In genomic region chr14:100072783-100073346, GRCh38 we compare ENCODE assay signal across 10 cellular contexts. TPM values are rescaled to one million over a fixed set of nuclear protein-coding genes. Genes with fewer than 3 reads are reported as not detected.
A peak's percentile ranks its signal among the peaks of the same experiment; 100 is the strongest.
DNase-seq lines count a peak whose midpoint lies in the region; ATAC-seq and TF ChIP-seq lines count a peak whose summit lies in the region.
"Had no signal": no experiment of that assay in that cellular context is flagged by ENCODE, and none has a peak within 500 bp of the region (broad histone marks: within the 10 kb centered on the region; RNA-seq: fewer than 3 reads in every experiment).

No MANE protein-coding gene starts in this region.

- H3K27ac Mint-ChIP-seq in T-helper 17 cell, result peak overlapping the region; percentile 99
- H3K27ac Mint-ChIP-seq in stimulated activated memory B cell treated with anti-CD40 and anti-IgM and Interleukin-4, amounts not matched to agents 10 μg/mL and 1 μg/mL and 100 μg/mL, for 72 hours, result peak overlapping the region; percentile 97

- H3K36me3 ChIP-seq in sigmoid colon, result no peaks in the 10 kb centered on the region

- 37 to 45% methylated on average over 14 of the region's 14 CpGs for WGBS in sigmoid colon, 2 donors

- H3K4me3 Mint-ChIP-seq in T-helper 17 cell, result peak overlapping the region; percentile 88
- H3K4me3 Mint-ChIP-seq in stimulated activated memory B cell treated with anti-CD40 and anti-IgM and Interleukin-4, amounts not matched to agents 10 μg/mL and 1 μg/mL and 100 μg/mL, for 72 hours, result peak overlapping the region; percentile 72

- H3K4me1 ChIP-seq in sigmoid colon, result peaks cover 0 to 13% (median 5%) of the 10 kb centered on the region in 4 donors

- H3K27me3 Mint-ChIP-seq in T-helper 17 cell, result no peaks in the 10 kb centered on the region
- no peaks in the 10 kb centered on the region for H3K27me3 Mint-ChIP-seq in stimulated activated memory B cell treated with anti-CD40 and anti-IgM and Interleukin-4, amounts not matched to agents 10 μg/mL and 1 μg/mL and 100 μg/mL, for 72 hours

- DNase-seq in NCI-H510A treated with DMSO at 0.1 percent for 48 hours (lab: John Stamatoyannopoulos, UW) (peak; percentile 73), NCI-H510A (lab: John Stamatoyannopoulos, UW) (no peak), T-helper 17 cell (peak; percentile 50 to 55 (median 50)), choroid plexus epithelial cell (ENCODE audit: low read depth) (peak; percentile 26), sigmoid colon (no peak), AG20443 (ENCODE audit: low spot score) (no peak), epidermal melanocyte (ENCODE audit: insufficient read length, low spot score) (no peak)

- no peak for TF ChIP-seq EP300 in sigmoid colon (IDR thresholded peaks at IDR 0.05)

- intact Hi-C loops in sigmoid colon (cut with DNase I), result no loop called here

- ATAC-seq in T-helper 17 cell, result no peak
- ATAC-seq in stimulated activated memory B cell treated with anti-CD40 and anti-IgM and Interleukin-4, amounts not matched to agents 10 μg/mL and 1 μg/mL and 100 μg/mL, for 72 hours, result peak; percentile 85
- ATAC-seq: A549, Panc1 had no signal

- no peak overlapping the region for H3K4me3 ChIP-seq in choroid plexus epithelial cell (ENCODE audit: low read depth, low read length)
- H3K4me3 ChIP-seq in sigmoid colon, result no peak overlapping the region
- H3K4me3 ChIP-seq: A549 had no signal

- TF ChIP-seq CTCF in choroid plexus epithelial cell (conservative IDR thresholded peaks at IDR 0.05; ENCODE audit: low read depth, low read length) (peak; percentile 38), sigmoid colon (IDR thresholded peaks at IDR 0.05) (no peak)

- H3K9me3 Mint-ChIP-seq in stimulated activated memory B cell treated with anti-CD40 and anti-IgM and Interleukin-4, amounts not matched to agents 10 μg/mL and 1 μg/mL and 100 μg/mL, for 72 hours, result no peaks in the 10 kb centered on the region

- H3K27ac ChIP-seq in sigmoid colon, result peak overlapping the region in 1 of 4 donors; percentile 14
- H3K27ac ChIP-seq: A549 had no signal

- H3K4me1 Mint-ChIP-seq in T-helper 17 cell, result peaks cover 83% of the 10 kb centered on the region
- H3K4me1 Mint-ChIP-seq in stimulated activated memory B cell treated with anti-CD40 and anti-IgM and Interleukin-4, amounts not matched to agents 10 μg/mL and 1 μg/mL and 100 μg/mL, for 72 hours, result peaks cover 94% of the 10 kb centered on the region

- no peaks in the 10 kb centered on the region for H3K27me3 ChIP-seq in sigmoid colon

- H3K9me3 ChIP-seq in T-helper 17 cell (ENCODE audit: control insufficient read depth, low read length, poor library complexity, severe bottlenecking) (no peaks in the 10 kb centered on the region), sigmoid colon (no peaks in the 10 kb centered on the region)
- H3K9me3 ChIP-seq: A549 had no signal

- TF ChIP-seq POLR2A in sigmoid colon (IDR thresholded peaks at IDR 0.05), result no peak

- peaks cover 17% of the 10 kb centered on the region for H3K36me3 Mint-ChIP-seq in T-helper 17 cell (ENCODE audit: low read depth)
- peaks cover 47% of the 10 kb centered on the region for H3K36me3 Mint-ChIP-seq in stimulated activated memory B cell treated with anti-CD40 and anti-IgM and Interleukin-4, amounts not matched to agents 10 μg/mL and 1 μg/mL and 100 μg/mL, for 72 hours

RNA-seq across cellular contexts. Expression of gene EVL, which starts 7.6 kb away (rescaled TPM):
- total RNA-seq in T-helper 17 cell, result 100 to 1,000 TPM; 793 to 831 TPM
- 10 to 100 TPM; 26.4 to 56.2 (median 38.5) TPM for total RNA-seq in sigmoid colon
- polyA plus RNA-seq in sigmoid colon, result 100 to 1,000 TPM in 1 of 3 donors, 1 to 10 TPM in 2; 6.5 to 100 (median 8.4) TPM

Comparison
In these comparisons a context has a peak if more than half of its experiments do, and no peak if none do; other contexts are left out.
1. DNase-seq: peak in NCI-H510A treated with DMSO at 0.1 percent for 48 hours (single experiment), T-helper 17 cell (3 of 3) and choroid plexus epithelial cell (single experiment); none in NCI-H510A (single experiment), sigmoid colon (single experiment), AG20443 (single experiment) and epidermal melanocyte (single experiment).
2. RNA of gene EVL, which starts 7.6 kb away (total RNA-seq): 793 to 831 TPM in T-helper 17 cell; 26.4 to 56.2 TPM in sigmoid colon; every median in the first group is over 10 times any median in the second.